ENCODE assay signal across 10 cellular contexts in the genomic region with DNA sequence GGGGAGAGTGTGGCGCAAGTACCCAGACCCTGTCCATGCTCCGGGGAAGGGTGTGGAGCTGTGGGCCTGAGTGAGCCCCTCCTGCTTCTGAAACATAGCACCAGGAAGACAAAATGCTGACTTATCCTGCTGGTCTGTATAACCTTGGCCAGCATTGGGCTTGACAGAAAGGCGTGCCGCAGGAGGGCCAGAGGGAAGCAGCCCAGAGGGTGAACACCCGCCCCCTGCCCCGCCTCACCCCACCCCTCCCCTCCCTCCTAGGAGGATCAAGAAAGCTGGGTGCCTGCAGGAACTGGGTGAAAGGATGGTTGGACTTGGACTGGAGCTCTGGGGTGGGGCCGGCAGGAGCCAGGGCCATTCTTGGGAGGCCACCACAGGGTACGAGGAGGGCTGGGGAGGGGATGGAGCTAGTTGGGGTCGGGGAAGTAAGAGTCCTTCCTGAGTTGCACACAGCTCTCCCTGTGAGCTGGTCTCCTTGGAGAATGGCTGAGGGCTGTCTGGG. TPM values are rescaled to one million over a fixed set of nuclear protein-coding genes. Genes with fewer than 3 reads are reported as not detected.
DNase-seq lines count a peak whose midpoint lies in the region; ATAC-seq, FAIRE-seq and TF ChIP-seq lines count a peak whose summit lies in the region.
"Had no signal": no experiment of that assay in that cellular context is flagged by ENCODE, and none has a peak within 500 bp of the region (broad histone marks: within the 10 kb centered on the region; RNA-seq: fewer than 3 reads in every experiment).

No MANE protein-coding gene starts in this region.

- H3K9me3 ChIP-seq in HUES64 (ENCODE audit: insufficient read depth, low read depth, low read length) (no peaks in the 10 kb centered on the region), kidney (ENCODE audit: control insufficient read depth in 1 of 2, low read length in 2 of 2) (no peaks in the 10 kb centered on the region), subcutaneous abdominal adipose tissue (ENCODE audit: control insufficient read depth in 5 of 5, low read length in 5 of 5) (no peaks in the 10 kb centered on the region), ascending aorta (no peaks in the 10 kb centered on the region), HAP-1 (no peaks in the 10 kb centered on the region)

- ATAC-seq in GM18907 (IDR thresholded peaks at IDR 0.05; ENCODE audit: unreplicated experiment), result no peak
- ATAC-seq: stimulated activated naive CD8-positive, alpha-beta T cell treated with anti-CD3 and anti-CD28 coated beads, Interleukin-15, Interleukin-2, amounts not matched to agents 100 U/mL and 50 U/mL, for 24 hours had no signal

- FAIRE-seq in kidney (lab: Jason Lieb, UNC), result no peak

- in situ Hi-C loops in HAP-1 (cut with MboI; ENCODE audit: low sequenced_read_pairs), result no loop called here

- no peak overlapping the region for H3K9ac ChIP-seq in HUES64 (ENCODE audit: low read depth, low read length)
- peak overlapping the region in 1 of 2 donors; percentile 40 for H3K9ac ChIP-seq in kidney (ENCODE audit: low read length in 2 of 2)
- H3K9ac ChIP-seq in subcutaneous abdominal adipose tissue (ENCODE audit: low read length in 5 of 5), result peak overlapping the region in 3 of 5 donors; percentile 16 to 47 (median 20)

- H3K4me1 ChIP-seq in HUES64 (ENCODE audit: insufficient read depth, low read length) (peaks cover 16% of the 10 kb centered on the region), kidney (ENCODE audit: control insufficient read depth in 1 of 2, insufficient read depth in 1 of 2, low read depth in 1 of 2, low read length in 2 of 2) (peaks cover 0 to 19% of the 10 kb centered on the region in 2 donors), subcutaneous abdominal adipose tissue (ENCODE audit: control insufficient read depth in 5 of 5, insufficient read depth in 5 of 5, low read length in 5 of 5) (peaks cover 10 to 75% (median 61%) of the 10 kb centered on the region in 5 donors), ascending aorta (peaks cover 0 to 6% of the 10 kb centered on the region in 2 donors), HAP-1 (no peaks in the 10 kb centered on the region)

- intact Hi-C loops in kidney (cut with DNase I), result no loop called here
- intact Hi-C loops in ascending aorta (cut with DNase I), result loop anchor here (2.0 kb wide), 1 partner anchor 27 kb away; a partner anchor contains a TSS

- 59% methylated on average over 7 of the region's 9 CpGs for WGBS in HUES64

- H3K27ac ChIP-seq in HUES64 (ENCODE audit: low read depth, low read length) (peak overlapping the region; percentile 77; the same call in 1 of the 2 replicates), kidney (ENCODE audit: low read depth in 2 of 2, low read length in 2 of 2) (peak overlapping the region; percentile 30 to 63), subcutaneous abdominal adipose tissue (ENCODE audit: low read depth, low read length) (peak overlapping the region; percentile 72), ascending aorta (no peak overlapping the region)

- H3K4me3 ChIP-seq in HUES64 (ENCODE audit: low read length), result peak overlapping the region; percentile 28; the same call in 1 of the 2 replicates
- H3K4me3 ChIP-seq in kidney (ENCODE audit: low read length in 2 of 2), result no peak overlapping the region
- peak overlapping the region in 2 of 5 donors; percentile 22 to 26 for H3K4me3 ChIP-seq in subcutaneous abdominal adipose tissue (ENCODE audit: low read depth in 1 of 5, low read length in 5 of 5)
- H3K4me3 ChIP-seq in ascending aorta, result no peak overlapping the region
- H3K4me3 ChIP-seq in HAP-1, result no peak overlapping the region

- H3K27me3 ChIP-seq in HUES64 (ENCODE audit: insufficient read depth, low read length) (no peaks in the 10 kb centered on the region), subcutaneous abdominal adipose tissue (ENCODE audit: control insufficient read depth in 5 of 5, insufficient read depth in 4 of 5, low read length in 5 of 5) (peaks cover 0 to 11% (median 0%) of the 10 kb centered on the region in 5 donors), ascending aorta (no peaks in the 10 kb centered on the region), HAP-1 (ENCODE audit: low read depth) (no peaks in the 10 kb centered on the region)

- TF ChIP-seq CTCF in kidney (IDR thresholded peaks at IDR 0.05; ENCODE audit: borderline replicate concordance, extremely low read depth, insufficient read depth), result no peak
- no peak for TF ChIP-seq CTCF in ascending aorta (IDR thresholded peaks at IDR 0.05)

- no peak for TF ChIP-seq POLR2A in erythroblast (IDR thresholded peaks at IDR 0.05; ENCODE audit: low read length)

- H3K36me3 ChIP-seq in HUES64 (ENCODE audit: insufficient read depth, low read length), result peaks cover 40% of the 10 kb centered on the region
- H3K36me3 ChIP-seq in kidney (ENCODE audit: control insufficient read depth in 1 of 2, insufficient read depth in 2 of 2, low read length in 2 of 2), result peaks cover 3 to 11% of the 10 kb centered on the region in 2 donors
- H3K36me3 ChIP-seq in subcutaneous abdominal adipose tissue (ENCODE audit: control insufficient read depth in 5 of 5, insufficient read depth in 5 of 5, low read length in 5 of 5), result peaks cover 0 to 30% (median 23%) of the 10 kb centered on the region in 5 donors
- peaks cover 6 to 7% of the 10 kb centered on the region in 2 donors for H3K36me3 ChIP-seq in ascending aorta
- H3K36me3 ChIP-seq in HAP-1 (replicated peaks), result peaks cover 29% of the 10 kb centered on the region

- DNase-seq in amniotic epithelial cell (ENCODE audit: low read depth) (peak; percentile 80), kidney (no peak), ascending aorta (ENCODE audit: low spot score in 2 of 2) (no peak), HAP-1 (ENCODE audit: low spot score in 2 of 2) (no peak), erythroblast (lab: John Stamatoyannopoulos, UW) (no peak)
- DNase-seq: activated gamma-delta T cell; stimulated activated naive CD8-positive, alpha-beta T cell treated with anti-CD3 and anti-CD28 coated beads, Interleukin-15, Interleukin-2, amounts not matched to agents 100 U/mL and 50 U/mL, for 24 hours had no signal

RNA-seq across cellular contexts. Expression of a gene that starts 27.1 kb away (rescaled TPM):
- polyA plus RNA-seq in HUES64 (2013, experiment 1 of 2), result 71.1 TPM
- polyA plus RNA-seq in HUES64 (2013, experiment 2 of 2), result 87.6 TPM
- total RNA-seq in kidney (197 TPM), ascending aorta (43.6 TPM)
- 39.5 TPM for polyA plus RNA-seq in kidney (ENCODE audit: insufficient read depth, low read depth, low replicate concordance)

Comparison
In these comparisons a context has a peak if more than half of its experiments do, and no peak if none do; other contexts are left out.
1. H3K27ac ChIP-seq: peak in HUES64 (single experiment), kidney (2 of 2) and subcutaneous abdominal adipose tissue (single experiment); none in ascending aorta (0 of 2).